In the genomic region with DNA sequence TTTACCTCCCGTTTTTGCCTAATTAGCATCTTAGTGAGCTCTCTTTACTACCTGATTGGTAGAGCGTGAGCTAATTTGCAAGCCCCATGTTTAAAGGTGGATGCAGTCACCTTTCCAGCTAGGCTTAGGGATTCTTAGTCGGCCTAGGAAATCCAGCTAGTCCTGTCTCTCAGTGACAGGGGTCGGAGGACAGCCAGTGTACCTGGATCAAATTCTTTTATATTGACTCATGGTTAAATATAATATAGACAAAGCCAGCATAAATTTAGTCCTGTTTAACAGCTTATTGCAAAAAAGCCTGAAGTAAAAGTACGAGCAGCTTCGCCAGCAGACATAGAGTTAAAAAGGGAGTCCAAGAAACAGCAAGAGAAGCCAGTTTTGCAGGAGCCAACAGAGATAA, we compare ENCODE assay signal across 32 cellular contexts. TPM values are rescaled to one million over a fixed set of nuclear protein-coding genes. Genes with fewer than 3 reads are reported as not detected.
"Had no signal": no experiment of that assay in that cellular context is flagged by ENCODE, and none has a peak within 500 bp of the region (broad histone marks: within the 10 kb centered on the region; RNA-seq: fewer than 3 reads in every experiment).

No MANE protein-coding gene starts in this region.

- H3K9me3 ChIP-seq: adrenal gland had no signal

- H3K4me1 Mint-ChIP-seq: activated CD4-positive, alpha-beta T cell treated with anti-CD3 and anti-CD28 coated beads, Interleukin-2, amount 10 ng/mL, durations not matched to agents 7 days and 5 days; activated naive CD4-positive, alpha-beta T cell treated with anti-CD3 and anti-CD28 coated beads, Interleukin-2, amount 10 ng/mL, durations not matched to agents 7 days and 5 days; activated naive CD8-positive, alpha-beta T cell treated with anti-CD3 and anti-CD28 coated beads for 36 hours; T-cell had no signal

- H3K9me3 Mint-ChIP-seq: activated CD4-positive, alpha-beta memory T cell treated with anti-CD3 and anti-CD28 coated beads for 36 hours; activated naive CD4-positive, alpha-beta T cell treated with anti-CD3 and anti-CD28 coated beads, Interleukin-2, amount 10 ng/mL, durations not matched to agents 7 days and 5 days; activated naive CD8-positive, alpha-beta T cell treated with anti-CD3 and anti-CD28 coated beads for 36 hours; activated T-cell treated with anti-CD3 and anti-CD28 coated beads, Interleukin-2, amount 50 U/mL, for 72 hours; activated T-helper 2 cell treated with anti-CD3 and anti-CD28 coated beads, Interferon-gamma antibody, Interleukin-2, Interleukin-4, amounts not matched to agents 10 μg/mL and 5 μg/mL and 100 μg/mL, durations not matched to agents 14 hours and 24 hours and 36 hours; T-cell had no signal

- H3K36me3 Mint-ChIP-seq: activated CD4-positive, alpha-beta memory T cell treated with anti-CD3 and anti-CD28 coated beads for 36 hours; activated naive CD4-positive, alpha-beta T cell treated with anti-CD3 and anti-CD28 coated beads, Interleukin-2, amount 10 ng/mL, durations not matched to agents 7 days and 5 days; activated naive CD8-positive, alpha-beta T cell treated with anti-CD3 and anti-CD28 coated beads for 36 hours; T-cell had no signal

- H3K27me3 Mint-ChIP-seq: activated CD4-positive, alpha-beta T cell treated with anti-CD3 and anti-CD28 coated beads, Interleukin-2, amount 10 ng/mL, durations not matched to agents 7 days and 5 days; activated naive CD4-positive, alpha-beta T cell treated with anti-CD3 and anti-CD28 coated beads, Interleukin-2, amount 10 ng/mL, durations not matched to agents 7 days and 5 days had no signal

- DNase-seq: activated CD4-positive, alpha-beta memory T cell treated with anti-CD3 and anti-CD28 coated beads for 36 hours; activated CD4-positive, alpha-beta T cell treated with anti-CD3 and anti-CD28 coated beads, Interleukin-2, amount 10 ng/mL, durations not matched to agents 7 days and 5 days; activated CD4-positive, CD25-positive, alpha-beta regulatory T cell; activated CD8-positive, alpha-beta memory T cell treated with anti-CD3 and anti-CD28 coated beads for 24 hours; activated gamma-delta T cell treated with Interleukin-2 at 50 U/mL for 16 hours; activated naive CD4-positive, alpha-beta T cell treated with anti-CD3 and anti-CD28 coated beads, Interleukin-2, amount 10 ng/mL, durations not matched to agents 7 days and 5 days; activated naive CD8-positive, alpha-beta T cell treated with anti-CD3 and anti-CD28 coated beads for 36 hours; activated T-cell treated with anti-CD3 and anti-CD28 coated beads, Interleukin-2, amount 50 U/mL, for 72 hours; adrenal gland; anterior cingulate cortex; KG1; NCI-H1092; NCI-H1417; NCI-H1694; NCI-H2029; NCI-H2107; NCI-H2171 treated with DMSO at 0.1 percent for 48 hours; NCI-H226; NCI-H526; RPMI8226; T-cell; T-helper 2 cell; T1000 had no signal

- H3K27me3 ChIP-seq: adrenal gland had no signal

- H3K4me3 Mint-ChIP-seq: activated CD4-positive, alpha-beta memory T cell treated with anti-CD3 and anti-CD28 coated beads for 36 hours; activated CD4-positive, alpha-beta T cell treated with anti-CD3 and anti-CD28 coated beads, Interleukin-2, amount 10 ng/mL, durations not matched to agents 7 days and 5 days; activated naive CD4-positive, alpha-beta T cell treated with anti-CD3 and anti-CD28 coated beads, Interleukin-2, amount 10 ng/mL, durations not matched to agents 7 days and 5 days; activated naive CD8-positive, alpha-beta T cell treated with anti-CD3 and anti-CD28 coated beads for 36 hours; activated T-cell treated with anti-CD3 and anti-CD28 coated beads, Interleukin-2, amount 50 U/mL, for 72 hours; T-cell had no signal

- ATAC-seq: activated T-cell treated with anti-CD3 and anti-CD28 coated beads, Interleukin-2, amount 50 U/mL, for 72 hours; Panc1; Right ventricle myocardium inferior; T-cell had no signal

- H3K27ac ChIP-seq: adrenal gland, SK-N-MC, VCaP had no signal

- H3K36me3 ChIP-seq: adrenal gland had no signal

- H3K27ac Mint-ChIP-seq: activated CD4-positive, alpha-beta memory T cell treated with anti-CD3 and anti-CD28 coated beads for 36 hours; activated CD4-positive, alpha-beta T cell treated with anti-CD3 and anti-CD28 coated beads, Interleukin-2, amount 10 ng/mL, durations not matched to agents 7 days and 5 days; activated naive CD4-positive, alpha-beta T cell treated with anti-CD3 and anti-CD28 coated beads, Interleukin-2, amount 10 ng/mL, durations not matched to agents 7 days and 5 days; activated naive CD8-positive, alpha-beta T cell treated with anti-CD3 and anti-CD28 coated beads for 36 hours; activated T-cell treated with anti-CD3 and anti-CD28 coated beads, Interleukin-2, amount 50 U/mL, for 72 hours; activated T-helper 2 cell treated with anti-CD3 and anti-CD28 coated beads, Interferon-gamma antibody, Interleukin-2, Interleukin-4, amounts not matched to agents 10 μg/mL and 5 μg/mL and 100 μg/mL, durations not matched to agents 14 hours and 24 hours and 36 hours; T-cell had no signal

- H3K4me3 ChIP-seq: adrenal gland, SK-N-MC had no signal

RNA-seq across cellular contexts. Expression of a gene that starts 12.2 kb away (rescaled TPM):
- total RNA-seq: activated CD4-positive, alpha-beta memory T cell treated with anti-CD3 and anti-CD28 coated beads for 36 hours; activated CD4-positive, alpha-beta T cell treated with anti-CD3 and anti-CD28 coated beads, Interleukin-2, amount 10 ng/mL, durations not matched to agents 7 days and 5 days; activated naive CD8-positive, alpha-beta T cell treated with anti-CD3 and anti-CD28 coated beads for 36 hours; activated T-cell treated with anti-CD3 and anti-CD28 coated beads, Interleukin-2, amount 50 U/mL, for 72 hours; activated T-helper 2 cell treated with anti-CD3 and anti-CD28 coated beads, Interferon-gamma antibody, Interleukin-2, Interleukin-4, amounts not matched to agents 10 μg/mL and 5 μg/mL and 100 μg/mL, durations not matched to agents 14 hours and 24 hours and 36 hours; cardiac septum; LHCN-M2; NCI-H460; OCI-LY7; Right ventricle myocardium inferior; T-cell had no signal
